ENCODE assay signal across 21 cellular contexts in the genomic region with DNA sequence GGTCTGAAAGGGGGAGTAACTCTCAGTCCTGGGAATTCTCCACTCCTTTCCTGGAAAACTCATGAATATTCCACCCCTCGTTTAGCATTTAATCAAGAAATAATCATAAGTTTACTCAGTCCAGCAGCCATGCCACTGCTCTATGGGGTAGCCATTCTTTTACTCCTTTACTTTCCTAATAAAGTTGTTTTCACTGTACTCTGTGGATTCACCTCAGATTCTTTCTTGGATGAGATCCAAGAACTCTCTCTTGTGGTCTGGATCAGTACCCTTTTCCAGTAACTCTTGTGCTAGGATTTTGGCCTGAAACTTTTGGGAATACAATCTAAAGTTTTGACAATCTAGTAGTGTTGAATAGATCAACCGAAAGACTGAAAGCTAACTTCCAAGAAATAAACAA. TPM values are rescaled to one million over a fixed set of nuclear protein-coding genes. Genes with fewer than 3 reads are reported as not detected.
DNase-seq lines count a peak whose midpoint lies in the region; ATAC-seq and TF ChIP-seq lines count a peak whose summit lies in the region.
"Had no signal": no experiment of that assay in that cellular context is flagged by ENCODE, and none has a peak within 500 bp of the region (broad histone marks: within the 10 kb centered on the region; RNA-seq: fewer than 3 reads in every experiment).

No MANE protein-coding gene starts in this region.

- TF ChIP-seq CTCF in PC-3 (conservative IDR thresholded peaks at IDR 0.05; ENCODE audit: low read depth, low read length) = no peak
- TF ChIP-seq CTCF in choroid plexus epithelial cell (conservative IDR thresholded peaks at IDR 0.05; ENCODE audit: low read depth, low read length) = no peak

- H2AFZ ChIP-seq in PC-3 (ENCODE audit: low read length) = 0 out of 2 replicates have a peak overlapping the region, but pooled peaks have one; percentile 26
- peak overlapping the region; percentile 67 for H2AFZ ChIP-seq in neuronal stem cell (ENCODE audit: low read length)

- POLR2A ChIA-PET in PC-3 (lab: Charles Lee; ENCODE audit: unreplicated experiment) = no interaction called here

- WGBS in neuronal stem cell (ENCODE audit: extremely low coverage in 2 of 2, insufficient read length in 2 of 2, insufficient replicate concordance in 1 of 2), 2 donors = no CpG with 5 or more reads among the region's 2 CpGs

- H3K9ac ChIP-seq in PC-3 (ENCODE audit: low read length) (no peak overlapping the region), neuronal stem cell (ENCODE audit: low read depth, low read length, poor library complexity) (no peak overlapping the region)

- intact Hi-C loops in PC-3 (cut with micrococcal nuclease) = no loop called here

- H3K23ac ChIP-seq in neuronal stem cell (ENCODE audit: low read depth, low read length, poor library complexity) = no peak overlapping the region

- no peaks in the 10 kb centered on the region for H3K79me2 ChIP-seq in PC-3 (ENCODE audit: low read length)

- H3K36me3 ChIP-seq in PC-3 (ENCODE audit: low read depth, low read length) (no peaks in the 10 kb centered on the region), neuronal stem cell (replicated peaks in 1 of 2; ENCODE audit: control insufficient read depth in 2 of 2, insufficient read depth in 2 of 2, low read length in 2 of 2) (no peaks in the 10 kb centered on the region)
- H3K36me3 ChIP-seq: MG63 had no signal

- H3K9me2 ChIP-seq in PC-3 (replicated peaks; ENCODE audit: low read length) = no peaks in the 10 kb centered on the region

- no peak overlapping the region for H3K18ac ChIP-seq in neuronal stem cell (ENCODE audit: low read length)

- DNase-seq in H4 (ENCODE audit: low spot score) (peak; percentile 30), PC-3 (no peak), choroid plexus epithelial cell (ENCODE audit: low read depth) (peak; percentile 13), neuronal stem cell (ENCODE audit: low spot score) (no peak), cerebellum (ENCODE audit: low spot score) (no peak), NCI-H2171 (lab: John Stamatoyannopoulos, UW) (no peak), NK-92 (lab: John Stamatoyannopoulos, UW; ENCODE audit: unreplicated experiment) (no peak)
- no peak for DNase-seq in activated naive CD4-positive, alpha-beta T cell (lab: John Stamatoyannopoulos, UW)
- DNase-seq: CD4-positive, CD25-positive, alpha-beta regulatory T cell; EL; GF-D8; GOT3; MG63; NCI-H1417; NCI-H1694 treated with DMSO at 0.1 percent for 48 hours; NCI-H2081 treated with DMSO at 0.1 percent for 48 hours; NCI-H446 treated with DMSO at 0.1 percent for 48 hours; NCI-H526 treated with DMSO at 0.1 percent for 48 hours had no signal

- no peak overlapping the region for H2BK5ac ChIP-seq in neuronal stem cell (ENCODE audit: low read length)

- H3K14ac ChIP-seq in neuronal stem cell (ENCODE audit: low read length) = no peak overlapping the region

- no peak overlapping the region for H3K27ac ChIP-seq in PC-3 (ENCODE audit: low read length)
- H3K27ac ChIP-seq in neuronal stem cell (replicated peaks; ENCODE audit: low read length) = no peak overlapping the region
- H3K27ac ChIP-seq: A549 had no signal

- no TSS peak for BruUV-seq in PC-3 (replicated peaks; lab: Mats Ljungman, UMichigan)

- no peak overlapping the region for H2AK5ac ChIP-seq in neuronal stem cell (ENCODE audit: low read depth, low read length)

- no peak overlapping the region for H3K4me3 ChIP-seq in PC-3 (ENCODE audit: low read length)
- no peak overlapping the region for H3K4me3 ChIP-seq in choroid plexus epithelial cell (ENCODE audit: low read depth, low read length)
- H3K4me3 ChIP-seq in neuronal stem cell (ENCODE audit: low read length in 2 of 2) = no peak overlapping the region
- H3K4me3 ChIP-seq: A549, MG63 had no signal

- H4K8ac ChIP-seq in neuronal stem cell (ENCODE audit: low read depth, low read length) = no peak overlapping the region

- H2BK12ac ChIP-seq in neuronal stem cell (ENCODE audit: low read length) = no peak overlapping the region

- H3F3A ChIP-seq in PC-3 (ENCODE audit: low read length, unreplicated experiment) = no peaks in the 10 kb centered on the region

- no peak overlapping the region for H3K4ac ChIP-seq in neuronal stem cell (ENCODE audit: low read length)

- H3K9me3 ChIP-seq in PC-3 (ENCODE audit: low read length) (no peaks in the 10 kb centered on the region), neuronal stem cell (replicated peaks in 1 of 2; ENCODE audit: control insufficient read depth in 2 of 2, insufficient read depth in 1 of 2, low read depth in 1 of 2, low read length in 2 of 2) (no peaks in the 10 kb centered on the region)
- H3K9me3 ChIP-seq: A549, MG63 had no signal

- no peak overlapping the region for H2BK120ac ChIP-seq in neuronal stem cell (ENCODE audit: low read depth, low read length)

- no peak overlapping the region for H2BK15ac ChIP-seq in neuronal stem cell (ENCODE audit: low read length)

- no peaks in the 10 kb centered on the region for H3K79me1 ChIP-seq in neuronal stem cell (ENCODE audit: low read depth, low read length)

- no peaks in the 10 kb centered on the region for H4K20me1 ChIP-seq in PC-3 (ENCODE audit: low read length)

- no peak overlapping the region for H4K91ac ChIP-seq in neuronal stem cell (ENCODE audit: low read depth, low read length, poor library complexity)

- no peaks in the 10 kb centered on the region for H3K4me1 ChIP-seq in PC-3 (ENCODE audit: insufficient read depth, low read length)
- no peaks in the 10 kb centered on the region for H3K4me1 ChIP-seq in neuronal stem cell (ENCODE audit: control insufficient read depth in 2 of 2, insufficient read depth in 1 of 2, low read depth in 1 of 2, low read length in 2 of 2)
- H3K4me1 ChIP-seq: A549 had no signal

- H3K27me3 ChIP-seq in PC-3 (ENCODE audit: low read length) = no peaks in the 10 kb centered on the region
- no peaks in the 10 kb centered on the region for H3K27me3 ChIP-seq in neuronal stem cell (ENCODE audit: control insufficient read depth in 3 of 3, insufficient read depth in 3 of 3, low read depth in 1 of 3, low read length in 3 of 3)
- H3K27me3 ChIP-seq: MG63 had no signal

- H3K4me2 ChIP-seq in PC-3 (ENCODE audit: low read length) (no peak overlapping the region), neuronal stem cell (ENCODE audit: insufficient read depth, low read length, poor library complexity, severe bottlenecking) (no peak overlapping the region)
- H3K4me2 ChIP-seq: A549 had no signal

- CTCF ChIA-PET in PC-3 (lab: Charles Lee) = no interaction called here

- no peak for ATAC-seq in PC-3
- ATAC-seq: A549 had no signal

RNA-seq across cellular contexts. Expression of gene GUCY1B1, which starts 52.4 kb away (rescaled TPM):
- total RNA-seq in H4 (2014; rRNA removed; shearing (Covaris generic)) = 10.4 and 13.0 TPM in 2 replicates
- total RNA-seq in PC-3 (2014; rRNA removed) = 3.1 and 4.4 TPM in 2 replicates
- 14.6 TPM for polyA plus RNA-seq in neuronal stem cell (2013, experiment 1 of 2)
- 14.3 TPM for polyA plus RNA-seq in neuronal stem cell (2013, experiment 2 of 2)
- total RNA-seq in cerebellum = 30.3 TPM

RNA-seq across cellular contexts. Expression of gene ASIC5, which starts 54.9 kb away (rescaled TPM):
- total RNA-seq in H4 (2014; rRNA removed; shearing (Covaris generic)) = not detected in 2 replicates
- total RNA-seq in PC-3 (2014; rRNA removed) = not detected in 2 replicates
- not detected for polyA plus RNA-seq in neuronal stem cell (2013, experiment 1 of 2)
- not detected for polyA plus RNA-seq in neuronal stem cell (2013, experiment 2 of 2)
- total RNA-seq in cerebellum = not detected
- total RNA-seq: CD4-positive, CD25-positive, alpha-beta regulatory T cell had no signal
- polyA plus RNA-seq: A549; BJ; CD4-positive, CD25-positive, alpha-beta regulatory T cell; IgD-negative memory B cell had no signal

Comparison
In these comparisons a context has a peak if more than half of its experiments do, and no peak if none do; other contexts are left out.
1. DNase-seq: peak in H4 (single experiment) and choroid plexus epithelial cell (single experiment); none in PC-3 (single experiment), neuronal stem cell (single experiment), cerebellum (single experiment), NCI-H2171 (single experiment), activated naive CD4-positive, alpha-beta T cell (0 of 4) and NK-92 (single experiment).